Comparison of ENCODE assay signal across 8 cellular contexts in genomic region chr6:136289327-136289578, GRCh38. TPM values are rescaled to one million over a fixed set of nuclear protein-coding genes. Genes with fewer than 3 reads are reported as not detected.
A peak's percentile ranks its signal among the peaks of the same experiment; 100 is the strongest.
DNase-seq lines count a peak whose midpoint lies in the region; ATAC-seq and TF ChIP-seq lines count a peak whose summit lies in the region.

No MANE protein-coding gene starts in this region.

- TF ChIP-seq CTCF in NB4 (IDR thresholded peaks at IDR 0.05; ENCODE audit: low read depth, low read length) (peak; percentile 0), SK-N-SH (IDR thresholded peaks at IDR 0.05) (no peak), osteoblast (IDR thresholded peaks at IDR 0.05; ENCODE audit: extremely low read depth, low read depth, low read length) (no peak)

- H3K9me3 Mint-ChIP-seq in activated naive CD4-positive, alpha-beta T cell treated with anti-CD3 and anti-CD28 coated beads, Interleukin-2, amount 50 U/mL, for 72 hours: no peaks in the 10 kb centered on the region

- peak overlapping the region; percentile 100 for H3K27ac Mint-ChIP-seq in activated naive CD4-positive, alpha-beta T cell treated with anti-CD3 and anti-CD28 coated beads, Interleukin-2, amount 50 U/mL, for 72 hours

- H4K20me1 ChIP-seq in SK-N-SH (ENCODE audit: insufficient read depth): peaks cover 49% of the 10 kb centered on the region
- H4K20me1 ChIP-seq in osteoblast (ENCODE audit: insufficient read depth, low read length): peaks cover 44% of the 10 kb centered on the region

- ATAC-seq in activated naive CD4-positive, alpha-beta T cell treated with anti-CD3 and anti-CD28 coated beads, Interleukin-2, amount 50 U/mL, for 72 hours: peak; percentile 53 to 61

- peaks cover 26 to 34% of the 10 kb centered on the region in 2 donors for H3K36me3 Mint-ChIP-seq in activated naive CD4-positive, alpha-beta T cell treated with anti-CD3 and anti-CD28 coated beads, Interleukin-2, amount 50 U/mL, for 72 hours

- peak overlapping the region; percentile 92 for H3K4me2 ChIP-seq in SK-N-SH
- H3K4me2 ChIP-seq in osteoblast (ENCODE audit: insufficient read depth, low read length): peak overlapping the region; percentile 99

- H2AFZ ChIP-seq in SK-N-SH (ENCODE audit: low read depth) (peak overlapping the region; percentile 88; the same call in 1 of the 2 replicates), osteoblast (ENCODE audit: low read length) (peak overlapping the region; percentile 45)

- peaks cover 31% of the 10 kb centered on the region for H3F3A ChIP-seq in SK-N-SH (replicated peaks; ENCODE audit: insufficient read depth)

- WGBS in SK-N-SH (ENCODE audit: low lambda C conversion rate): 1% methylated on average over 21 of the region's 34 CpGs

- H3K4me3 ChIP-seq in NB4 (ENCODE audit: low read depth, low read length): peak overlapping the region; percentile 97
- H3K4me3 ChIP-seq in SK-N-SH (ENCODE audit: low read depth in 2 of 2, low read length in 1 of 2): peak overlapping the region; percentile 93 to 98
- peak overlapping the region; percentile 86 for H3K4me3 ChIP-seq in osteoblast (ENCODE audit: insufficient read depth, low read length)

- no peaks in the 10 kb centered on the region for H3K9me2 ChIP-seq in SK-N-SH

- peaks cover 53% of the 10 kb centered on the region for H3K79me2 ChIP-seq in SK-N-SH (ENCODE audit: insufficient read depth)
- peaks cover 53% of the 10 kb centered on the region for H3K79me2 ChIP-seq in osteoblast (ENCODE audit: insufficient read depth, low read length)

- no peaks in the 10 kb centered on the region for H3K9me3 ChIP-seq in SK-N-SH
- no peaks in the 10 kb centered on the region for H3K9me3 ChIP-seq in osteoblast (ENCODE audit: low read depth, low read length)

- CTCF ChIA-PET in HEK293T (lab: Yijun Ruan, JAX): interaction anchor here (0.7 to 1.5 kb wide), 3 partner anchors 261 to 1222 kb away, joined by 3 to 4 read pairs (median 4); partner anchors contain the start of genes MAP3K5 and MAP7
- CTCF ChIA-PET in SK-N-SH (lab: Yijun Ruan, JAX): interaction anchor here (0.6 to 3.8 kb wide), 11 partner anchors 15 to 783 kb away, joined by 3 to 20 read pairs (median 5); partner anchors contain the start of genes MAP3K5 and MAP7

- peaks cover 10 to 24% of the 10 kb centered on the region in 2 experiments; a peak in 3 of 4 replicates for H3K4me1 ChIP-seq in SK-N-SH (ENCODE audit: control insufficient read depth in 1 of 2, insufficient read depth in 2 of 2, low read depth in 1 of 2, low read length in 1 of 2)
- peaks cover 38% of the 10 kb centered on the region for H3K4me1 ChIP-seq in osteoblast (ENCODE audit: insufficient read depth, low read length)

- POLR2A ChIA-PET in HEK293T (lab: Yijun Ruan, JAX) (interaction anchor here (0.7 to 3.2 kb wide), 43 partner anchors 8 to 791 kb away, joined by 3 to 61 read pairs (median 5); partner anchors contain the start of genes MAP7 and MTFR2), SK-N-SH (lab: Yijun Ruan, JAX) (interaction anchor here (0.9 to 2.6 kb wide), 21 partner anchors 9 to 825 kb away, joined by 3 to 14 read pairs (median 4); partner anchors contain the start of genes MAP3K5, MAP7 and MTFR2)

- no peak for TF ChIP-seq POLR2A in NB4 (IDR thresholded peaks at IDR 0.05; ENCODE audit: extremely low read depth, insufficient read length)

- H3K36me3 ChIP-seq in SK-N-SH (replicated peaks in 1 of 2; ENCODE audit: control insufficient read depth in 1 of 2, insufficient read depth in 2 of 2, low read length in 1 of 2): peaks cover 0 to 4% of the 10 kb centered on the region in 2 experiments
- H3K36me3 ChIP-seq in osteoblast (ENCODE audit: insufficient read depth, low read length): no peaks in the 10 kb centered on the region

- H3K9ac ChIP-seq in SK-N-SH: peak overlapping the region; percentile 100

- H3K27ac ChIP-seq in SK-N-SH (ENCODE audit: low read depth in 2 of 2, low read length in 1 of 2) (peak overlapping the region; percentile 100), osteoblast (ENCODE audit: low read depth, low read length) (peak overlapping the region; percentile 98), temporal lobe (ENCODE audit: low read depth, low read length) (peak overlapping the region; percentile 98)

- TF ChIP-seq EP300 in SK-N-SH (IDR thresholded peaks at IDR 0.05; ENCODE audit: borderline replicate concordance in 1 of 2, low read depth in 1 of 2, low read length in 1 of 2): no peak

- H3K27me3 ChIP-seq in SK-N-SH (ENCODE audit: insufficient read depth) (no peaks in the 10 kb centered on the region), osteoblast (ENCODE audit: insufficient read depth, low read length) (no peaks in the 10 kb centered on the region)

- DNase-seq in ELF-1 (ENCODE audit: low read depth, low spot score): peak; percentile 96
- DNase-seq in HEK293T (ENCODE audit: extremely low spot score): peak; percentile 86
- peak; percentile 93 for DNase-seq in NB4 (ENCODE audit: low read depth)
- DNase-seq in SK-N-SH: peak; percentile 89
- DNase-seq in activated naive CD4-positive, alpha-beta T cell treated with anti-CD3 and anti-CD28 coated beads, Interleukin-2, amount 50 U/mL, for 72 hours (ENCODE audit: low spot score in 2 of 2): peak; percentile 89 to 94
- DNase-seq in glomerular visceral epithelial cell (ENCODE audit: extremely low spot score): peak; percentile 91
- DNase-seq in osteoblast (ENCODE audit: insufficient read length, low spot score, missing footprints): peak; percentile 87

- TF ChIP-seq RAD21 in SK-N-SH (IDR thresholded peaks at IDR 0.05; ENCODE audit: low read length): no peak

TF ChIP-seq in HEK293T, 16 proteins besides CTCF, POLR2A, EP300 and RAD21:
- TF ChIP-seq FOXK2 (IDR thresholded peaks at IDR 0.05) (no peak), ZNF384 (IDR thresholded peaks at IDR 0.05) (no peak), FOXM1 (IDR thresholded peaks at IDR 0.05; ENCODE audit: borderline replicate concordance) (no peak), LEF1 (IDR thresholded peaks at IDR 0.05; ENCODE audit: borderline replicate concordance) (no peak), L3MBTL2 (conservative IDR thresholded peaks at IDR 0.05) (no peak), FOXA1 (IDR thresholded peaks at IDR 0.05) (no peak), BHLHE40 (IDR thresholded peaks at IDR 0.05; ENCODE audit: borderline replicate concordance) (no peak)

TF ChIP-seq in SK-N-SH, 30 proteins besides CTCF, POLR2A, EP300 and RAD21:
- TF ChIP-seq, protein P1, sequence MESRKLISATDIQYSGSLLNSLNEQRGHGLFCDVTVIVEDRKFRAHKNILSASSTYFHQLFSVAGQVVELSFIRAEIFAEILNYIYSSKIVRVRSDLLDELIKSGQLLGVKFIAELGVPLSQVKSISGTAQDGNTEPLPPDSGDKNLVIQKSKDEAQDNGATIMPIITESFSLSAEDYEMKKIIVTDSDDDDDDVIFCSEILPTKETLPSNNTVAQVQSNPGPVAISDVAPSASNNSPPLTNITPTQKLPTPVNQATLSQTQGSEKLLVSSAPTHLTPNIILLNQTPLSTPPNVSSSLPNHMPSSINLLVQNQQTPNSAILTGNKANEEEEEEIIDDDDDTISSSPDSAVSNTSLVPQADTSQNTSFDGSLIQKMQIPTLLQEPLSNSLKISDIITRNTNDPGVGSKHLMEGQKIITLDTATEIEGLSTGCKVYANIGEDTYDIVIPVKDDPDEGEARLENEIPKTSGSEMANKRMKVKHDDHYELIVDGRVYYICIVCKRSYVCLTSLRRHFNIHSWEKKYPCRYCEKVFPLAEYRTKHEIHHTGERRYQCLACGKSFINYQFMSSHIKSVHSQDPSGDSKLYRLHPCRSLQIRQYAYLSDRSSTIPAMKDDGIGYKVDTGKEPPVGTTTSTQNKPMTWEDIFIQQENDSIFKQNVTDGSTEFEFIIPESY (IDR thresholded peaks at IDR 0.05; ENCODE audit: borderline replicate concordance, low read depth): no peak
- TF ChIP-seq NRF1 (IDR thresholded peaks at IDR 0.05; ENCODE audit: low read depth, low read length) (peak; percentile 80), MXI1 (IDR thresholded peaks at IDR 0.05; ENCODE audit: low read depth, low read length) (0 out of 2 replicates have a peak, but pooled peaks have one; percentile 19), CHD2 (IDR thresholded peaks at IDR 0.05; ENCODE audit: low read length, partially characterized antibody) (peak; percentile 23)
TF ChIP-seq in SK-N-SH: peak in this region for 3.

RNA-seq across cellular contexts. Expression of gene BCLAF1, which starts 0.4 kb away (rescaled TPM):
- polyA plus RNA-seq in SK-N-SH (2012; rRNA removed): 21.9 and 30.4 TPM in 2 replicates
- polyA plus RNA-seq in SK-N-SH (2012; cell fraction: cytosol; rRNA removed): 26.2 and 32.4 TPM in 2 replicates
- polyA plus RNA-seq in SK-N-SH (2012; cell fraction: nucleus; rRNA removed): 18.2 and 47.2 TPM in 2 replicates
- 100 to 1,000 TPM; 101 to 159 TPM for total RNA-seq in activated naive CD4-positive, alpha-beta T cell treated with anti-CD3 and anti-CD28 coated beads, Interleukin-2, amount 50 U/mL, for 72 hours
- 124 and 128 TPM in 2 replicates for total RNA-seq in osteoblast
- total RNA-seq in temporal lobe: 171 TPM

RNA-seq across cellular contexts. Expression of gene MTFR2, which starts 39.1 kb away (rescaled TPM):
- 7.4 and 9.2 TPM in 2 replicates for polyA plus RNA-seq in SK-N-SH (2012; rRNA removed)
- 5.7 and 6.9 TPM in 2 replicates for polyA plus RNA-seq in SK-N-SH (2012; cell fraction: cytosol; rRNA removed)
- 3.6 and 4.0 TPM in 2 replicates for polyA plus RNA-seq in SK-N-SH (2012; cell fraction: nucleus; rRNA removed)
- total RNA-seq in activated naive CD4-positive, alpha-beta T cell treated with anti-CD3 and anti-CD28 coated beads, Interleukin-2, amount 50 U/mL, for 72 hours: 10 to 100 TPM; 25.9 to 32.0 TPM
- total RNA-seq in osteoblast (0.72 and 1.5 TPM in 2 replicates), temporal lobe (0.25 TPM)

Comparison
In these comparisons a context has a peak if more than half of its experiments do, and no peak if none do; other contexts are left out.
1. Peak in every context shown above with its lines: DNase-seq, ATAC-seq, H3K4me3 ChIP-seq and H3K27ac ChIP-seq.
2. RNA of gene MTFR2, which starts 39.1 kb away (total RNA-seq): 25.9 to 32.0 TPM in activated naive CD4-positive, alpha-beta T cell treated with anti-CD3 and anti-CD28 coated beads, Interleukin-2, amount 50 U/mL, for 72 hours; 0.72 to 1.5 TPM in osteoblast and 0.25 TPM in temporal lobe (single experiment); every median in the first group is over 10 times any median in the second.